In the genomic region with DNA sequence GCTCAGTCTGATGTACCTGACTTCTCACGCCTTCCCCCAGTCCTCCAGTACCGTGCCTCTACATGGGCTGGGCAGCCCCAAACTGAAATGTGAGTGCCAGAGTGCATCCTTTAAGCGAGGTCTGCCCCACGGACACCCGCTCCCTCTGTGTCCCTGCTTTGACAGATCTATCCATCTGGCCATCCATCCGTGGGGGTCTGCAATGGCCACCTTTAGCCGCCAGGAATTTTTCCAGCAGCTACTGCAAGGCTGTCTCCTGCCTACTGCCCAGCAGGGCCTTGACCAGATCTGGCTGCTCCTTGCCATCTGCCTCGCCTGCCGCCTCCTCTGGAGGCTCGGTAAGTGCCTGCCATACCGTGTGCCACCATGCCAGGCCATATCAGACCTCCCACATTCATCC, we compare ENCODE assay signal across 10 cellular contexts. TPM values are rescaled to one million over a fixed set of nuclear protein-coding genes. Genes with fewer than 3 reads are reported as not detected.
DNase-seq lines count a peak whose midpoint lies in the region; ATAC-seq and TF ChIP-seq lines count a peak whose summit lies in the region.
"Had no signal": no experiment of that assay in that cellular context is flagged by ENCODE, and none has a peak within 500 bp of the region (broad histone marks: within the 10 kb centered on the region; RNA-seq: fewer than 3 reads in every experiment).

No MANE protein-coding gene starts in this region.

- H3K27me3 ChIP-seq in CD8-positive, alpha-beta T cell (ENCODE audit: insufficient read depth, low read length), result no peaks in the 10 kb centered on the region
- no peaks in the 10 kb centered on the region for H3K27me3 ChIP-seq in PC-3 (ENCODE audit: low read length)
- H3K27me3 ChIP-seq in ovary, result no peaks in the 10 kb centered on the region

- H3K4me1 Mint-ChIP-seq in CD8-positive, alpha-beta T cell (ENCODE audit: low read depth), result peaks cover 25% of the 10 kb centered on the region

- H3K36me3 Mint-ChIP-seq in CD8-positive, alpha-beta T cell, result peaks cover 28% of the 10 kb centered on the region

- BruUV-seq in PC-3 (replicated peaks; lab: Mats Ljungman, UMichigan), result no TSS peak

- POLR2A ChIA-PET in CD8-positive, alpha-beta T cell (lab: Charles Lee), result no interaction called here
- POLR2A ChIA-PET in PC-3 (lab: Charles Lee; ENCODE audit: unreplicated experiment), result no interaction called here

- H3K27ac Mint-ChIP-seq in CD8-positive, alpha-beta T cell, result peak overlapping the region; percentile 94

- no peaks in the 10 kb centered on the region for H4K20me1 ChIP-seq in PC-3 (ENCODE audit: low read length)

- WGBS in ovary, 3 donors, result 51 to 61% (median 58%) methylated on average over 11 of the region's 11 CpGs

- intact Hi-C loops in CD8-positive, alpha-beta T cell (cut with DNase I, micrococcal nuclease), result loop anchor here in 1 of 2 experiments (1.0 kb wide), 1 partner anchor 12 kb away; the partner anchor contains the start of gene EBP
- intact Hi-C loops in PC-3 (cut with micrococcal nuclease) (no loop called here), ovary (cut with DNase I) (no loop called here)

- H3K36me3 ChIP-seq in CD8-positive, alpha-beta T cell (ENCODE audit: insufficient read depth, low read length), result no peaks in the 10 kb centered on the region
- H3K36me3 ChIP-seq in PC-3 (ENCODE audit: low read depth, low read length) (no peaks in the 10 kb centered on the region), ovary (no peaks in the 10 kb centered on the region)

- TF ChIP-seq CTCF in CD8-positive, alpha-beta T cell (IDR thresholded peaks at IDR 0.05), result no peak
- no peak for TF ChIP-seq CTCF in PC-3 (conservative IDR thresholded peaks at IDR 0.05; ENCODE audit: low read depth, low read length)
- no peak for TF ChIP-seq CTCF in epithelial cell of esophagus (IDR thresholded peaks at IDR 0.05; ENCODE audit: insufficient read depth, low read depth, low read length, missing control alignments)
- TF ChIP-seq CTCF in ovary (IDR thresholded peaks at IDR 0.05), result no peak

- peaks cover 19% of the 10 kb centered on the region; the same call in 1 of the 2 replicates for H3K79me2 ChIP-seq in PC-3 (ENCODE audit: low read length)

- peak overlapping the region; percentile 76 for H3K4me3 ChIP-seq in CD8-positive, alpha-beta T cell (ENCODE audit: low read depth, low read length)
- H3K4me3 ChIP-seq in PC-3 (ENCODE audit: low read length) (peak overlapping the region; percentile 83), epithelial cell of esophagus (ENCODE audit: low read length) (peak overlapping the region; percentile 69), ovary (peak overlapping the region; percentile 75)

- no peaks in the 10 kb centered on the region for H3K9me2 ChIP-seq in PC-3 (replicated peaks; ENCODE audit: low read length)

- CTCF ChIA-PET in CD8-positive, alpha-beta T cell (lab: Charles Lee), result no interaction called here
- CTCF ChIA-PET in PC-3 (lab: Charles Lee), result no interaction called here

- no peak overlapping the region for H2AFZ ChIP-seq in PC-3 (ENCODE audit: low read length)

- TF ChIP-seq POLR2A in ovary (IDR thresholded peaks at IDR 0.05), result no peak

- no peak for ATAC-seq in CD8-positive, alpha-beta T cell
- ATAC-seq in PC-3, result no peak

- H3K4me3 Mint-ChIP-seq in CD8-positive, alpha-beta T cell, result peak overlapping the region; percentile 90

- no peak for DNase-seq in CD8-positive, alpha-beta T cell
- DNase-seq in PC-3 (no peak), epithelial cell of esophagus (ENCODE audit: low read depth) (no peak), ovary (no peak), SW480 (ENCODE audit: low spot score) (no peak), DMS79 (lab: John Stamatoyannopoulos, UW) (no peak), NCI-H2029 (lab: John Stamatoyannopoulos, UW) (no peak), globus pallidus (ENCODE audit: low spot score) (no peak)
- DNase-seq: cortex of kidney, NCI-H2171 had no signal

- no peak for TF ChIP-seq EP300 in ovary (IDR thresholded peaks at IDR 0.05)

- no peaks in the 10 kb centered on the region for H3K9me3 Mint-ChIP-seq in CD8-positive, alpha-beta T cell

- H3K4me1 ChIP-seq in CD8-positive, alpha-beta T cell (ENCODE audit: insufficient read depth, low read length), result peaks cover 6% of the 10 kb centered on the region
- H3K4me1 ChIP-seq in PC-3 (ENCODE audit: insufficient read depth, low read length) (peaks cover 11% of the 10 kb centered on the region; the same call in 1 of the 2 replicates), ovary (ENCODE audit: insufficient read depth) (no peaks in the 10 kb centered on the region)

- no peaks in the 10 kb centered on the region for H3K9me3 ChIP-seq in CD8-positive, alpha-beta T cell (ENCODE audit: low read length)
- H3K9me3 ChIP-seq in PC-3 (ENCODE audit: low read length), result no peaks in the 10 kb centered on the region
- no peaks in the 10 kb centered on the region for H3K9me3 ChIP-seq in ovary

- peak overlapping the region; percentile 88 for H3K4me2 ChIP-seq in PC-3 (ENCODE audit: low read length)

- no peaks in the 10 kb centered on the region for H3F3A ChIP-seq in PC-3 (ENCODE audit: low read length, unreplicated experiment)

- H3K27ac ChIP-seq in CD8-positive, alpha-beta T cell (ENCODE audit: low read depth, low read length), result peak overlapping the region; percentile 78
- H3K27ac ChIP-seq in PC-3 (ENCODE audit: low read length) (no peak overlapping the region), ovary (no peak overlapping the region)

- H3K9ac ChIP-seq in PC-3 (ENCODE audit: low read length), result peak overlapping the region; percentile 79

- no peaks in the 10 kb centered on the region for H3K27me3 Mint-ChIP-seq in CD8-positive, alpha-beta T cell (ENCODE audit: low read depth)

RNA-seq across cellular contexts. Expression of gene PORCN, which starts 0.8 kb away (rescaled TPM):
- total RNA-seq in CD8-positive, alpha-beta T cell, result 10 to 100 TPM; 18.3 to 19.8 TPM
- 38.9 and 48.3 TPM in 2 replicates for total RNA-seq in PC-3 (2014; rRNA removed)
- total RNA-seq in ovary, result 10 to 100 TPM in 3 of 7 donors, 1 to 10 TPM in 4; 8.0 to 13.9 (median 9.9) TPM
- polyA plus RNA-seq in ovary, result 10 to 100 TPM in 1 of 2 donors, 1 to 10 TPM in 1; 7.6 to 10.9 TPM

RNA-seq across cellular contexts. Expression of gene EBP, which starts 12.0 kb away (rescaled TPM):
- total RNA-seq in CD8-positive, alpha-beta T cell, result 10 to 100 TPM; 55.2 to 56.9 TPM
- 307 and 324 TPM in 2 replicates for total RNA-seq in PC-3 (2014; rRNA removed)
- total RNA-seq in ovary, result 10 to 100 TPM; 15.4 to 83.3 (median 20.0) TPM
- 100 to 1,000 TPM in 1 of 2 donors, 10 to 100 TPM in 1; 28.3 to 117 TPM for polyA plus RNA-seq in ovary

RNA-seq across cellular contexts. Expression of gene TBC1D25, which starts 29.9 kb away (rescaled TPM):
- 10 to 100 TPM; 30.1 to 33.4 TPM for total RNA-seq in CD8-positive, alpha-beta T cell
- total RNA-seq in PC-3 (2014; rRNA removed) (11.3 and 24.2 TPM in 2 replicates), ovary (10 to 100 TPM in 6 of 7 donors, 1 to 10 TPM in 1; 8.1 to 16.0 (median 12.2) TPM)
- polyA plus RNA-seq in ovary, result 10 to 100 TPM in 1 of 2 donors, 1 to 10 TPM in 1; 8.5 to 10.8 TPM

RNA-seq across cellular contexts. Expression of gene FTSJ1, which starts 33.6 kb away (rescaled TPM):
- total RNA-seq in CD8-positive, alpha-beta T cell, result 10 to 100 TPM; 61.4 to 67.4 TPM
- total RNA-seq in PC-3 (2014; rRNA removed) (175 and 189 TPM in 2 replicates), ovary (10 to 100 TPM; 23.2 to 45.9 (median 32.7) TPM)
- 10 to 100 TPM; 24.8 to 28.2 TPM for polyA plus RNA-seq in ovary

RNA-seq across cellular contexts. Expression of gene SLC38A5, which starts 39.6 kb away (rescaled TPM):
- total RNA-seq in CD8-positive, alpha-beta T cell, result 1 to 10 TPM; 8.1 to 8.4 TPM
- total RNA-seq in PC-3 (2014; rRNA removed) (1.6 and 2.4 TPM in 2 replicates), ovary (10 to 100 TPM in 4 of 7 donors, 1 to 10 TPM in 3; 6.2 to 26.0 (median 13.6) TPM)
- polyA plus RNA-seq in ovary, result 10 to 100 TPM in 1 of 2 donors, 1 to 10 TPM in 1; 8.3 to 10.7 TPM
